In the genomic region with DNA sequence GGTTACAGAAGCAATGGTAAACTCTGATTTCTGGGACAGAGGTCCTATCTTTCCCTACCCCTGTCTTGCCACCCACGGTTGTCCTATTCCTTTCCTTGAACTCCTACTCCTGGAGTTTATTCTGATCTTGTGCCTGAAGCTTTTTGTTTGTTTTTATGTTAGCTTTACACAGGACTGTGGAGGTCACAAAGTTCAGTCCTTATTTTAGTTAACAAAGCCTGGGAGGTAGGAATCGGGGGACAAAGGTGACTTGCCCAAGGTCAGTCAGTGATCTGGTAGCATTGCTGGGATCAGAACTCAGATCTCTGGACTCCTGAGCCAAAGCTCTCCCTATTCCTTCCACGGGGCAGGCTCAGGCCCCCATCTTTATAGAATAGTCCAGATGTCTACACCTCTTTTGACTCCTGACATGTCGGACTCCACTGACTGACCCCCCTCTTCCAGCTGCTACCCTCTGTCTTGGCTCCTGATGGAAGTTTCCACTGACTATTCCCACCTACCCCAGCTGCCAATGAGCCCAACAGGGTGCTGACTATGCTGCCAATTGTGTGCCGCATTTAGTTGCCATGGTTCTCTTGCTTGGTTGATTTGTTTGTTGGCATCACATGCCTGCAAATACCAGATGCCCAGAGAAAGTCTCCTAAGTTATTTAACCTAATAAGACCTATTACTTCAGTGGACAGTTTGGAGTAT, we compare ENCODE assay signal across 29 cellular contexts. TPM values are rescaled to one million over a fixed set of nuclear protein-coding genes. Genes with fewer than 3 reads are reported as not detected.
DNase-seq lines count a peak whose midpoint lies in the region; ATAC-seq and TF ChIP-seq lines count a peak whose summit lies in the region.
"Had no signal": no experiment of that assay in that cellular context is flagged by ENCODE, and none has a peak within 500 bp of the region (broad histone marks: within the 10 kb centered on the region; RNA-seq: fewer than 3 reads in every experiment).

No MANE protein-coding gene starts in this region.

- TF ChIP-seq EP300 in SK-N-SH (IDR thresholded peaks at IDR 0.05; ENCODE audit: borderline replicate concordance in 1 of 2, low read depth in 1 of 2, low read length in 1 of 2), result no peak

- TF ChIP-seq CTCF in VCaP (conservative IDR thresholded peaks at IDR 0.05), result no peak
- no peak for TF ChIP-seq CTCF in SK-N-SH (IDR thresholded peaks at IDR 0.05)

- CTCF ChIA-PET in SK-N-SH (lab: Yijun Ruan, JAX), result interaction anchor here (0.9 to 1.9 kb wide), 3 partner anchors 10 to 233 kb away, joined by 3 to 6 read pairs (median 4); partner anchors contain the start of gene F5

- peaks cover 26% of the 10 kb centered on the region; the same call in 1 of the 2 replicates for H3K27me3 ChIP-seq in SK-N-SH (ENCODE audit: insufficient read depth)
- H3K27me3 ChIP-seq: brain microvascular endothelial cell, neutrophil, transverse colon had no signal

- no peaks in the 10 kb centered on the region for H3K9me2 ChIP-seq in SK-N-SH

- no peaks in the 10 kb centered on the region for H3K79me2 ChIP-seq in SK-N-SH (ENCODE audit: insufficient read depth)

- no peak overlapping the region for H3K9ac ChIP-seq in SK-N-SH

- no peaks in the 10 kb centered on the region for H3K36me3 ChIP-seq in SK-N-SH (replicated peaks in 1 of 2; ENCODE audit: control insufficient read depth in 1 of 2, insufficient read depth in 2 of 2, low read length in 1 of 2)
- H3K36me3 ChIP-seq: brain microvascular endothelial cell, esophagus muscularis mucosa, transverse colon had no signal

- H3K9me3 ChIP-seq in SK-N-SH, result no peaks in the 10 kb centered on the region
- H3K9me3 ChIP-seq: esophagus muscularis mucosa, neutrophil, transverse colon had no signal

- H3F3A ChIP-seq in SK-N-SH (replicated peaks; ENCODE audit: insufficient read depth), result no peaks in the 10 kb centered on the region

- H3K27ac ChIP-seq in VCaP (peak overlapping the region; percentile 83; the same call in 1 of the 2 replicates), SK-N-SH (ENCODE audit: low read depth in 2 of 2, low read length in 1 of 2) (no peak overlapping the region)
- H3K27ac ChIP-seq: 22Rv1, brain microvascular endothelial cell, esophagus muscularis mucosa, neutrophil, transverse colon had no signal

- H3K4me2 ChIP-seq in SK-N-SH, result no peak overlapping the region

- ATAC-seq in left colon (peak; percentile 11), GM21381 (IDR thresholded peaks at IDR 0.05; ENCODE audit: unreplicated experiment) (no peak), HG03108 (IDR thresholded peaks at IDR 0.05; ENCODE audit: unreplicated experiment) (no peak)
- ATAC-seq: activated CD4-positive, alpha-beta T cell treated with anti-CD3 and anti-CD28 coated beads for 36 hours; Panc1; stimulated activated effector memory CD8-positive, alpha-beta T cell treated with anti-CD3 and anti-CD28 coated beads, Interleukin-12 subunit alpha, Interleukin-12 subunit beta, amount 100 ng/mL, for 72 hours had no signal

- H3K4me1 ChIP-seq in SK-N-SH (ENCODE audit: control insufficient read depth in 1 of 2, insufficient read depth in 2 of 2, low read depth in 1 of 2, low read length in 1 of 2), result no peaks in the 10 kb centered on the region

- intact Hi-C loops in left colon (cut with DNase I, micrococcal nuclease), result no loop called here

- TF ChIP-seq RAD21 in SK-N-SH (IDR thresholded peaks at IDR 0.05; ENCODE audit: low read length), result no peak

- H3K4me3 ChIP-seq in SK-N-SH (ENCODE audit: low read depth in 2 of 2, low read length in 1 of 2), result no peak overlapping the region
- H3K4me3 ChIP-seq: esophagus muscularis mucosa, transverse colon had no signal

- H4K20me1 ChIP-seq in SK-N-SH (ENCODE audit: insufficient read depth), result no peaks in the 10 kb centered on the region

- no peak overlapping the region for H2AFZ ChIP-seq in SK-N-SH (ENCODE audit: low read depth)

- WGBS in SK-N-SH (ENCODE audit: low lambda C conversion rate), result 5% methylated on average over 5 of the region's 5 CpGs

- DNase-seq in NCI-H2171 treated with DMSO at 0.1 percent for 48 hours (lab: John Stamatoyannopoulos, UW) (peak; percentile 14), NCI-H2171 (lab: John Stamatoyannopoulos, UW) (no peak), left colon (no peak), renal cortical epithelial cell (ENCODE audit: low read depth) (peak; percentile 15), SK-N-SH (no peak)
- DNase-seq: activated CD4-positive, alpha-beta T cell treated with anti-CD3 and anti-CD28 coated beads for 36 hours; activated T-cell treated with anti-CD3 and anti-CD28 coated beads for 4 hours; brain microvascular endothelial cell; foreskin fibroblast; naive B cell; NCI-H1048; NCI-H187 treated with DMSO at 0.1 percent for 48 hours; NCI-H526 treated with DMSO at 0.1 percent for 48 hours; SHP77 treated with DMSO at 0.1 percent for 48 hours; stimulated activated CD4-positive, alpha-beta T cell treated with anti-CD3 and anti-CD28 coated beads, Interleukin-15, amount 100 ng/mL, for 24 hours; SW 1271; T-helper 9 cell; transverse colon had no signal

- POLR2A ChIA-PET in SK-N-SH (lab: Yijun Ruan, JAX), result no interaction called here

TF ChIP-seq in SK-N-SH, 30 proteins besides CTCF, POLR2A, EP300 and RAD21:
- no peak for TF ChIP-seq USF2 (IDR thresholded peaks at IDR 0.05; ENCODE audit: borderline replicate concordance, low read depth, low read length)
- no peak for TF ChIP-seq JUND (IDR thresholded peaks at IDR 0.05)
- no peak for TF ChIP-seq RCOR1 (IDR thresholded peaks at IDR 0.05; ENCODE audit: low read length)
- no peak for TF ChIP-seq NFIC (IDR thresholded peaks at IDR 0.05; ENCODE audit: borderline replicate concordance)
- TF ChIP-seq MAX (IDR thresholded peaks at IDR 0.05; ENCODE audit: low read depth), result no peak

RNA-seq across cellular contexts. Expression of gene F5, which starts 9.9 kb away (rescaled TPM):
- total RNA-seq in left colon (1 to 10 TPM; 1.2 TPM), renal cortical epithelial cell (under 0.01 and 0.05 TPM in 2 replicates)
- under 0.01 TPM in 1 of 2 replicates, not detected in the other for polyA plus RNA-seq in SK-N-SH (2012; rRNA removed)
- polyA plus RNA-seq in SK-N-SH (2012; cell fraction: cytosol; rRNA removed), result 0.01 TPM in 2 replicates
- polyA plus RNA-seq in SK-N-SH (2012; cell fraction: nucleus; rRNA removed), result 0.01 and 0.02 TPM in 2 replicates
- total RNA-seq: dermis microvascular lymphatic vessel endothelial cell had no signal

RNA-seq across cellular contexts. Expression of gene SELP, which starts 53.5 kb away (rescaled TPM):
- total RNA-seq in left colon (1 to 10 TPM; 1.5 to 3.0 TPM), renal cortical epithelial cell (not detected in 2 replicates)
- not detected in 2 replicates for polyA plus RNA-seq in SK-N-SH (2012; rRNA removed)
- not detected in 2 replicates for polyA plus RNA-seq in SK-N-SH (2012; cell fraction: cytosol; rRNA removed)
- polyA plus RNA-seq in SK-N-SH (2012; cell fraction: nucleus; rRNA removed), result not detected in 2 replicates
- total RNA-seq: G401, progenitor cell of endocrine pancreas had no signal

Comparison
In these comparisons a context has a peak if more than half of its experiments do, and no peak if none do; other contexts are left out.
1. DNase-seq: peak in NCI-H2171 treated with DMSO at 0.1 percent for 48 hours (single experiment) and renal cortical epithelial cell (single experiment); none in NCI-H2171 (single experiment), left colon (0 of 2) and SK-N-SH (single experiment).